Comparison of ENCODE assay signal across 15 cellular contexts in the genomic region with DNA sequence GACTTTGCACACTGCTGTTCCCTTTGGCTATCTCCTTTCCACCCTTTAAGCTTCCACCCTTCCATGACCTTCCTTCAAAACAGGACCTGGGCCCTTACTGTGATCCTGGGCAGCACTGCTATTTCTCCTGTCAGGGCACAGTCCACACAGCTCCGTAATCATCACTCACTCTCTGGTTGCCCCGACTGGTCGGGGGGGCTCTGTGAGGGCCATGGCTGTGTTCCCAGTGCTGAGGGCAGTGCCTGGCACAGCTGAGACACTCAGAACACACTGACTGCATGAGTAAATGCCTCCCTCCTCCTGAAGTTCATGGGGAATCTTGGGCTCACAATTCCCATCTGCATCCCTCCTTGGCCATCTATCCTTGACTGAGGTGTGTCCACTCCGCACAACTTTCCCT. TPM values are rescaled to one million over a fixed set of nuclear protein-coding genes. Genes with fewer than 3 reads are reported as not detected.
A peak's percentile ranks its signal among the peaks of the same experiment; 100 is the strongest.
DNase-seq lines count a peak whose midpoint lies in the region; ATAC-seq, FAIRE-seq and TF ChIP-seq lines count a peak whose summit lies in the region.
"Had no signal": no experiment of that assay in that cellular context is flagged by ENCODE, and none has a peak within 500 bp of the region (broad histone marks: within the 10 kb centered on the region; RNA-seq: fewer than 3 reads in every experiment).

No MANE protein-coding gene starts in this region.

- no peaks in the 10 kb centered on the region for H3K27me3 Mint-ChIP-seq in activated T-helper 1 cell treated with anti-CD3 and anti-CD28 coated beads, Interleukin-12 subunit alpha, Interleukin-12 subunit beta, Interleukin-2, Interleukin-4 antibody, amounts not matched to agents 30 ng/mL and 10 ng/mL and 1 ng/mL, durations not matched to agents 14 hours and 24 hours and 36 hours (ENCODE audit: insufficient read depth)
- no peaks in the 10 kb centered on the region for H3K27me3 Mint-ChIP-seq in stimulated activated memory B cell treated with anti-CD40 and anti-IgM and Interleukin-4, amounts not matched to agents 10 μg/mL and 1 μg/mL and 100 μg/mL, for 72 hours
- H3K27me3 Mint-ChIP-seq in type B pancreatic cell = no peaks in the 10 kb centered on the region

- peak; percentile 30 for DNase-seq in activated CD4-positive, alpha-beta T cell treated with anti-CD3 and anti-CD28 coated beads for 1 hour
- no peak for DNase-seq in activated CD4-positive, alpha-beta T cell treated with anti-CD3 and anti-CD28 coated beads, Interleukin-2, amount 50 U/mL, for 48 hours
- DNase-seq in activated T-helper 1 cell treated with anti-CD3 and anti-CD28 coated beads, Interleukin-12 subunit alpha, Interleukin-12 subunit beta, Interleukin-2, Interleukin-4 antibody, amounts not matched to agents 30 ng/mL and 10 ng/mL and 1 ng/mL, durations not matched to agents 14 hours and 24 hours and 36 hours (ENCODE audit: low spot score) = no peak
- DNase-seq in globus pallidus (ENCODE audit: low spot score) = peak; percentile 94
- no peak for DNase-seq in type B pancreatic cell (ENCODE audit: extremely low spot score, unreplicated experiment)
- DNase-seq in RCC 7860 (ENCODE audit: low spot score) = no peak
- DNase-seq in OCI-LY7 (ENCODE audit: low spot score) = no peak
- DNase-seq: effector memory CD4-positive, alpha-beta T cell; NCI-H2227 treated with DMSO at 0.1 percent for 48 hours; small intestine; upper lobe of left lung had no signal

- peaks cover 5% of the 10 kb centered on the region for H3K9me3 Mint-ChIP-seq in activated T-helper 1 cell treated with anti-CD3 and anti-CD28 coated beads, Interleukin-12 subunit alpha, Interleukin-12 subunit beta, Interleukin-2, Interleukin-4 antibody, amounts not matched to agents 30 ng/mL and 10 ng/mL and 1 ng/mL, durations not matched to agents 14 hours and 24 hours and 36 hours
- H3K9me3 Mint-ChIP-seq in stimulated activated memory B cell treated with anti-CD40 and anti-IgM and Interleukin-4, amounts not matched to agents 10 μg/mL and 1 μg/mL and 100 μg/mL, for 72 hours = peaks cover 2% of the 10 kb centered on the region
- H3K9me3 Mint-ChIP-seq in type B pancreatic cell = no peaks in the 10 kb centered on the region

- no peaks in the 10 kb centered on the region for H4K20me1 ChIP-seq in OCI-LY7 (ENCODE audit: insufficient read depth, low read length)

- H3K27ac ChIP-seq in OCI-LY7 (ENCODE audit: low read depth, low read length, poor library complexity, severe bottlenecking) = no peak overlapping the region
- H3K27ac ChIP-seq: A549, neural progenitor cell, upper lobe of left lung had no signal

- no peak for FAIRE-seq in RCC 7860 (lab: Jason Lieb, UNC)
- FAIRE-seq: A549, small intestine had no signal

- no peak overlapping the region for H3K4me3 ChIP-seq in OCI-LY7 (ENCODE audit: low read depth, low read length, poor library complexity, severe bottlenecking)
- H3K4me3 ChIP-seq: A549, neural progenitor cell, upper lobe of left lung had no signal

- H3K9me2 ChIP-seq in OCI-LY7 (ENCODE audit: insufficient read depth, low read length) = no peaks in the 10 kb centered on the region

- intact Hi-C loops in activated T-helper 1 cell treated with anti-CD3 and anti-CD28 coated beads, Interleukin-12 subunit alpha, Interleukin-12 subunit beta, Interleukin-2, Interleukin-4 antibody, amounts not matched to agents 30 ng/mL and 10 ng/mL and 1 ng/mL, durations not matched to agents 14 hours and 24 hours and 36 hours (cut with micrococcal nuclease) = no loop called here
- intact Hi-C loops in OCI-LY7 (cut with micrococcal nuclease; ENCODE audit: unreplicated experiment) = no loop called here

- no peak overlapping the region for H3K4me3 Mint-ChIP-seq in activated T-helper 1 cell treated with anti-CD3 and anti-CD28 coated beads, Interleukin-12 subunit alpha, Interleukin-12 subunit beta, Interleukin-2, Interleukin-4 antibody, amounts not matched to agents 30 ng/mL and 10 ng/mL and 1 ng/mL, durations not matched to agents 14 hours and 24 hours and 36 hours
- no peak overlapping the region for H3K4me3 Mint-ChIP-seq in stimulated activated memory B cell treated with anti-CD40 and anti-IgM and Interleukin-4, amounts not matched to agents 10 μg/mL and 1 μg/mL and 100 μg/mL, for 72 hours
- no peak overlapping the region for H3K4me3 Mint-ChIP-seq in type B pancreatic cell
- H3K4me3 Mint-ChIP-seq: neural progenitor cell had no signal

- no peaks in the 10 kb centered on the region for H3K79me2 ChIP-seq in OCI-LY7 (ENCODE audit: insufficient read depth, low read depth, low read length)

- TF ChIP-seq CTCF in type B pancreatic cell (conservative IDR thresholded peaks at IDR 0.05) = no peak
- no peak for TF ChIP-seq CTCF in OCI-LY7 (conservative IDR thresholded peaks at IDR 0.05; ENCODE audit: low read length)

- CTCF ChIA-PET in OCI-LY7 (lab: Charles Lee; ENCODE audit: unreplicated experiment) = interaction anchor here (0.6 kb wide), 1 partner anchor 10 kb away, joined by 3 read pairs; no protein-coding TSS in a partner anchor

- no peak overlapping the region for H3K4me2 ChIP-seq in OCI-LY7 (ENCODE audit: low read length)
- H3K4me2 ChIP-seq: A549, neural progenitor cell had no signal

- POLR2A ChIA-PET in OCI-LY7 (lab: Charles Lee) = no interaction called here

- peaks cover 52% of the 10 kb centered on the region for H3K36me3 ChIP-seq in OCI-LY7 (ENCODE audit: insufficient read depth, low read length)
- H3K36me3 ChIP-seq: neural progenitor cell had no signal

- peak overlapping the region; percentile 65 for H3K27ac Mint-ChIP-seq in activated T-helper 1 cell treated with anti-CD3 and anti-CD28 coated beads, Interleukin-12 subunit alpha, Interleukin-12 subunit beta, Interleukin-2, Interleukin-4 antibody, amounts not matched to agents 30 ng/mL and 10 ng/mL and 1 ng/mL, durations not matched to agents 14 hours and 24 hours and 36 hours
- H3K27ac Mint-ChIP-seq in stimulated activated memory B cell treated with anti-CD40 and anti-IgM and Interleukin-4, amounts not matched to agents 10 μg/mL and 1 μg/mL and 100 μg/mL, for 72 hours = peak overlapping the region; percentile 30
- H3K27ac Mint-ChIP-seq in type B pancreatic cell = no peak overlapping the region
- H3K27ac Mint-ChIP-seq: neural progenitor cell had no signal

- peaks cover 12% of the 10 kb centered on the region for H3K4me1 ChIP-seq in OCI-LY7 (ENCODE audit: insufficient read depth, low read length, poor library complexity, severe bottlenecking)
- H3K4me1 ChIP-seq: A549, neural progenitor cell had no signal

- H3K9me3 ChIP-seq in OCI-LY7 (ENCODE audit: low read length) = no peaks in the 10 kb centered on the region
- H3K9me3 ChIP-seq: A549, upper lobe of left lung had no signal

- no TSS peak for BruUV-seq in OCI-LY7 (replicated peaks; lab: Mats Ljungman, UMichigan)

- H2AFZ ChIP-seq in OCI-LY7 (ENCODE audit: low read length) = no peak overlapping the region
- H2AFZ ChIP-seq: neural progenitor cell had no signal

- no peak for ATAC-seq in stimulated activated memory B cell treated with anti-CD40 and anti-IgM and Interleukin-4, amounts not matched to agents 10 μg/mL and 1 μg/mL and 100 μg/mL, for 72 hours
- ATAC-seq: Panc1 had no signal

- peaks cover 80% of the 10 kb centered on the region for H3K36me3 Mint-ChIP-seq in activated T-helper 1 cell treated with anti-CD3 and anti-CD28 coated beads, Interleukin-12 subunit alpha, Interleukin-12 subunit beta, Interleukin-2, Interleukin-4 antibody, amounts not matched to agents 30 ng/mL and 10 ng/mL and 1 ng/mL, durations not matched to agents 14 hours and 24 hours and 36 hours (ENCODE audit: low read depth)
- peaks cover 96% of the 10 kb centered on the region for H3K36me3 Mint-ChIP-seq in stimulated activated memory B cell treated with anti-CD40 and anti-IgM and Interleukin-4, amounts not matched to agents 10 μg/mL and 1 μg/mL and 100 μg/mL, for 72 hours
- H3K36me3 Mint-ChIP-seq in type B pancreatic cell = no peaks in the 10 kb centered on the region

- H3K4me1 Mint-ChIP-seq in activated T-helper 1 cell treated with anti-CD3 and anti-CD28 coated beads, Interleukin-12 subunit alpha, Interleukin-12 subunit beta, Interleukin-2, Interleukin-4 antibody, amounts not matched to agents 30 ng/mL and 10 ng/mL and 1 ng/mL, durations not matched to agents 14 hours and 24 hours and 36 hours (ENCODE audit: low read depth) = peaks cover 89% of the 10 kb centered on the region
- H3K4me1 Mint-ChIP-seq in stimulated activated memory B cell treated with anti-CD40 and anti-IgM and Interleukin-4, amounts not matched to agents 10 μg/mL and 1 μg/mL and 100 μg/mL, for 72 hours = peaks cover 84% of the 10 kb centered on the region
- H3K4me1 Mint-ChIP-seq in type B pancreatic cell (ENCODE audit: unreplicated experiment) = peaks cover 10% of the 10 kb centered on the region

RNA-seq across cellular contexts. Expression of gene TRAF1, which starts 12.2 kb away (rescaled TPM):
- 136 and 138 TPM in 2 replicates for total RNA-seq in activated T-helper 1 cell treated with anti-CD3 and anti-CD28 coated beads, Interleukin-12 subunit alpha, Interleukin-12 subunit beta, Interleukin-2, Interleukin-4 antibody, amounts not matched to agents 30 ng/mL and 10 ng/mL and 1 ng/mL, durations not matched to agents 14 hours and 24 hours and 36 hours
- 1.9 and 3.1 TPM in 2 replicates for total RNA-seq in type B pancreatic cell (ENCODE audit: low replicate concordance)
- total RNA-seq in OCI-LY7 (2014; rRNA removed; shearing (Covaris generic)) = 23.7 and 24.2 TPM in 2 replicates
- total RNA-seq in OCI-LY7 (2022) = 40.3 and 50.5 TPM in 2 replicates

RNA-seq across cellular contexts. Expression of gene PHF19, which starts 37.4 kb away (rescaled TPM):
- 134 and 142 TPM in 2 replicates for total RNA-seq in activated T-helper 1 cell treated with anti-CD3 and anti-CD28 coated beads, Interleukin-12 subunit alpha, Interleukin-12 subunit beta, Interleukin-2, Interleukin-4 antibody, amounts not matched to agents 30 ng/mL and 10 ng/mL and 1 ng/mL, durations not matched to agents 14 hours and 24 hours and 36 hours
- total RNA-seq in type B pancreatic cell (ENCODE audit: low replicate concordance) = 31.0 and 39.6 TPM in 2 replicates
- total RNA-seq in OCI-LY7 (2014; rRNA removed; shearing (Covaris generic)) = 102 and 108 TPM in 2 replicates
- total RNA-seq in OCI-LY7 (2022) = 211 and 214 TPM in 2 replicates

Comparison
In these comparisons a context has a peak if more than half of its experiments do, and no peak if none do; other contexts are left out.
1. DNase-seq: peak in activated CD4-positive, alpha-beta T cell treated with anti-CD3 and anti-CD28 coated beads for 1 hour (single experiment) and globus pallidus (single experiment); none in activated CD4-positive, alpha-beta T cell treated with anti-CD3 and anti-CD28 coated beads, Interleukin-2, amount 50 U/mL, for 48 hours (0 of 2), activated T-helper 1 cell treated with anti-CD3 and anti-CD28 coated beads, Interleukin-12 subunit alpha, Interleukin-12 subunit beta, Interleukin-2, Interleukin-4 antibody, amounts not matched to agents 30 ng/mL and 10 ng/mL and 1 ng/mL, durations not matched to agents 14 hours and 24 hours and 36 hours (single experiment), type B pancreatic cell (single experiment), RCC 7860 (single experiment) and OCI-LY7 (single experiment).